ENCODE assay signal across 8 cellular contexts in genomic region chr14:69713127-69713800, GRCh38. TPM values are rescaled to one million over a fixed set of nuclear protein-coding genes. Genes with fewer than 3 reads are reported as not detected.
DNase-seq lines count a peak whose midpoint lies in the region; ATAC-seq, FAIRE-seq and TF ChIP-seq lines count a peak whose summit lies in the region.

No MANE protein-coding gene starts in this region.

- no peaks in the 10 kb centered on the region for H3K36me3 ChIP-seq in body of pancreas (replicated peaks in 1 of 2; ENCODE audit: insufficient read depth in 1 of 2, low read depth in 2 of 2)

- peak; percentile 66 for DNase-seq in D341Med (ENCODE audit: low spot score)
- peak; percentile 39 to 46 for DNase-seq in NCI-H1930 (lab: John Stamatoyannopoulos, UW)
- DNase-seq in body of pancreas: peak in 3 of 4 donors; percentile 69 to 78 (median 72)
- DNase-seq in naive B cell: no peak
- no peak for DNase-seq in frontal cortex (ENCODE audit: low spot score in 2 of 2)
- DNase-seq in stimulated activated CD4-positive, alpha-beta T cell treated with anti-CD3 and anti-CD28 coated beads, Interleukin-2, amount 100 ng/mL, for 48 hours: no peak
- DNase-seq in stimulated activated naive CD8-positive, alpha-beta T cell treated with anti-CD3 and anti-CD28 coated beads, Interleukin-15, Interleukin-2, amounts not matched to agents 100 U/mL and 50 U/mL, for 24 hours: no peak

- H3K36me3 Mint-ChIP-seq in naive B cell: peaks cover 12 to 26% of the 10 kb centered on the region in 2 donors

- no peaks in the 10 kb centered on the region for H3K9me3 ChIP-seq in body of pancreas

- H3K27me3 Mint-ChIP-seq in naive B cell: no peaks in the 10 kb centered on the region

- peaks cover 42% of the 10 kb centered on the region for H3K4me1 ChIP-seq in body of pancreas

- H3K27ac ChIP-seq in body of pancreas: peak overlapping the region in 3 of 4 donors; percentile 68 to 77 (median 73)

- no peaks in the 10 kb centered on the region for H3K9me3 Mint-ChIP-seq in naive B cell

- peak in 4 of 7 experiments; percentile 24 to 43 (median 28) for TF ChIP-seq CTCF in body of pancreas (IDR thresholded peaks at IDR 0.05)

- ATAC-seq in body of pancreas (no peak), naive B cell (ENCODE audit: low read depth in 2 of 2) (no peak), HG02642 (IDR thresholded peaks at IDR 0.05; ENCODE audit: poor library complexity, unreplicated experiment) (no peak)
- ATAC-seq in stimulated activated naive CD8-positive, alpha-beta T cell treated with anti-CD3 and anti-CD28 coated beads, Interleukin-15, Interleukin-2, amounts not matched to agents 100 U/mL and 50 U/mL, for 24 hours: no peak

- H3K4me3 Mint-ChIP-seq in naive B cell: no peak overlapping the region

- H3K4me1 Mint-ChIP-seq in naive B cell: peaks cover 24 to 44% (median 25%) of the 10 kb centered on the region in 3 donors

- 54 to 56% methylated on average over 4 of the region's 4 CpGs for WGBS in body of pancreas, 2 donors

- intact Hi-C loops in body of pancreas (cut with DNase I): no loop called here

- H3K4me3 ChIP-seq in body of pancreas: no peak overlapping the region

- TF ChIP-seq POLR2A in body of pancreas (IDR thresholded peaks at IDR 0.05): no peak

- no peaks in the 10 kb centered on the region for H3K27me3 ChIP-seq in body of pancreas

- H3K27ac Mint-ChIP-seq in naive B cell: peak overlapping the region in 4 of 6 donors; percentile 9 to 84 (median 56)

- no peak for FAIRE-seq in frontal cortex (lab: Jason Lieb, UNC)

RNA-seq across cellular contexts. Expression of gene SRSF5, which starts 53.7 kb away (rescaled TPM):
- total RNA-seq in body of pancreas (100 to 1,000 TPM; 198 to 230 TPM), frontal cortex (120 TPM)
- 1,000 to 10,000 TPM in 4 of 6 donors, 100 to 1,000 TPM in 2; 654 to 1,299 (median 1,165) TPM for polyA plus RNA-seq in naive B cell (ENCODE audit: low read depth in 6 of 6)

Comparison
In these comparisons a context has a peak if more than half of its experiments do, and no peak if none do; other contexts are left out.
1. DNase-seq: peak in D341Med (single experiment), NCI-H1930 (2 of 2) and body of pancreas (3 of 4); none in naive B cell (single experiment), frontal cortex (0 of 2), stimulated activated CD4-positive, alpha-beta T cell treated with anti-CD3 and anti-CD28 coated beads, Interleukin-2, amount 100 ng/mL, for 48 hours (0 of 2) and stimulated activated naive CD8-positive, alpha-beta T cell treated with anti-CD3 and anti-CD28 coated beads, Interleukin-15, Interleukin-2, amounts not matched to agents 100 U/mL and 50 U/mL, for 24 hours (single experiment).